In the genomic region with DNA sequence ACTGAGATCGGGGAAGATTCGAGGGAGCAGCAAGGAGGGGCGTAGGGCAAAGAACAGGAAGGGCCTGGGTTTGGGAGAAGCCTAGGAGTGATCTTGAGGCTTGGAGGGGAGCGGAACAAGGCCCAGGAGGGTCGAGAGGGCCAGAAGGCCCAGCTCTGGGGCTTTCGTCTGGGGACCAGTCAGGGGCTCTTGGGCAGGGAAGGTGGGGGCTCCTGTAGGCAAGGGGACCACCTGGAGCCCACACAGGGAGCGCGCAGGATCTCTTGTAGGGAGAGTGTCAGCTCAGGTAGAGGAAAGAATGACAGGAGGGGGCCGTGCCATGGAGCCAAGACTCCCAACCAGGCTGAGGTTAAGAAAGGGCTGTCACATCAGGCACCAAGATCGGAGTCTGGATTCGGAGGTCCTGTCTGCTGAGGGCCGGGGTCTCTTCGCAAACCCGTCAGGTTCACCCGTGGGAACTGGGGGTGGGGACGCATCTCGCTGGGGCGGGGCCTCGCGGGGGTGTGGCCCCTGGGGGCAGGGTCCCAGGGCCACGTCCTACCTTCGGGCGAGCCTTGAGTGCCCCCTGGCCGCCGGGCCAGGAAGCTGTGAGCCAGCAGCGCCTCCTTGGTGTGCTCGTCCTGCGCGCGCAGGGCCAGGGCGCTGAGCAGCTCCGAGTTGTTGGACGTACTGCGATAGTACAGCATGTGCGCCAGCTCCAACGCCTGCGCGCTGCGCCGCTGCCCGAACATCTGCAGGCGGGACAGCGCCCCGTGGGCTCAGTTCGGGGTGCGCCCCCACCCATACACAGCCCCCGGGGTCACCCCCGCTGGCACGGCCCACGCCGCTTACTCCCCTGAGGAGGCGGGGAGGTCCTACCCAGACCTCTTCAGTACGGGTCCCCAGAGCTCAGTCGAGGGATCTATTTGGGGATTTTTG, we compare ENCODE assay signal across 8 cellular contexts. TPM values are rescaled to one million over a fixed set of nuclear protein-coding genes. Genes with fewer than 3 reads are reported as not detected.
DNase-seq lines count a peak whose midpoint lies in the region; ATAC-seq and TF ChIP-seq lines count a peak whose summit lies in the region.

No MANE protein-coding gene starts in this region.

- peaks cover 43% of the 10 kb centered on the region for H3K4me1 Mint-ChIP-seq in nephron

- peak; percentile 30 for ATAC-seq in GM21447 (IDR thresholded peaks at IDR 0.05; ENCODE audit: unreplicated experiment)

- peak overlapping the region; percentile 85 for H3K4me3 ChIP-seq in Jurkat, Clone E6-1 (ENCODE audit: low read length)

- peak overlapping the region; percentile 90 to 97 (median 95) for H3K27ac Mint-ChIP-seq in nephron

- no peaks in the 10 kb centered on the region for H3K27me3 Mint-ChIP-seq in nephron (ENCODE audit: low read depth)

- peak; percentile 93 for DNase-seq in D341Med (ENCODE audit: low spot score)
- DNase-seq in Jurkat, Clone E6-1 (ENCODE audit: low read depth, low spot score) = peak; percentile 91
- peak; percentile 83 to 89 for DNase-seq in activated T-helper 1 cell treated with anti-CD3 and anti-CD28 coated beads, Interleukin-2, amount 50 U/mL, for 16 hours (ENCODE audit: low read depth in 1 of 2, low spot score in 1 of 2)
- peak; percentile 86 for DNase-seq in fibroblast of peridontal ligament (ENCODE audit: extremely low read depth)
- peak; percentile 92 for DNase-seq in stimulated activated naive CD4-positive, alpha-beta T cell treated with Interleukin-2 at 50 U/mL for 16 hours (lab: John Stamatoyannopoulos, UW)

- H3K36me3 Mint-ChIP-seq in nephron (ENCODE audit: low read depth) = peaks cover 13% of the 10 kb centered on the region

- H3K9me3 Mint-ChIP-seq in nephron = no peaks in the 10 kb centered on the region

- TF ChIP-seq CTCF in nephron (IDR thresholded peaks at IDR 0.05; ENCODE audit: unreplicated experiment in 3 of 3) = peak; percentile 79 to 89 (median 88)

- peak overlapping the region; percentile 86 to 89 (median 88) for H3K4me3 Mint-ChIP-seq in nephron

TF ChIP-seq in PFSK-1, 5 proteins besides CTCF, POLR2A, EP300 and RAD21:
- no peak for TF ChIP-seq SIN3A (IDR thresholded peaks at IDR 0.05; ENCODE audit: borderline replicate concordance, insufficient read depth, low read length)
- TF ChIP-seq FOXP2 (optimal IDR thresholded peaks at IDR 0.05; ENCODE audit: borderline replicate concordance, extremely low read depth, extremely low read length, insufficient read depth) = peak; percentile 78

RNA-seq across cellular contexts. Expression of gene EMP3, which starts 8.4 kb away (rescaled TPM):
- polyA plus RNA-seq in Jurkat, Clone E6-1 (2012; ENCODE audit: insufficient read depth, insufficient read length) = 318 TPM
- 142 TPM for polyA plus RNA-seq in PFSK-1 (2012; ENCODE audit: insufficient read length, low read depth)

RNA-seq across cellular contexts. Expression of gene TMEM143, which starts 30.0 kb away (rescaled TPM):
- 23.6 TPM for polyA plus RNA-seq in Jurkat, Clone E6-1 (2012; ENCODE audit: insufficient read depth, insufficient read length)
- polyA plus RNA-seq in PFSK-1 (2012; ENCODE audit: insufficient read length, low read depth) = 5.7 TPM

RNA-seq across cellular contexts. Expression of gene SYNGR4, which starts 30.4 kb away (rescaled TPM):
- polyA plus RNA-seq in Jurkat, Clone E6-1 (2012; ENCODE audit: insufficient read depth, insufficient read length) = 1.2 TPM
- polyA plus RNA-seq in PFSK-1 (2012; ENCODE audit: insufficient read length, low read depth) = not detected

RNA-seq across cellular contexts. Expression of gene KDELR1, which starts 57.6 kb away (rescaled TPM):
- polyA plus RNA-seq in Jurkat, Clone E6-1 (2012; ENCODE audit: insufficient read depth, insufficient read length) = 72.4 TPM
- polyA plus RNA-seq in PFSK-1 (2012; ENCODE audit: insufficient read length, low read depth) = 169 TPM

RNA-seq across cellular contexts. Expression of gene GRIN2D, which starts 59.7 kb away (rescaled TPM):
- polyA plus RNA-seq in Jurkat, Clone E6-1 (2012; ENCODE audit: insufficient read depth, insufficient read length) = 0.50 TPM
- polyA plus RNA-seq in PFSK-1 (2012; ENCODE audit: insufficient read length, low read depth) = 4.4 TPM

Comparison
In these comparisons a context has a peak if more than half of its experiments do, and no peak if none do; other contexts are left out.
1. Peak in every context shown above with its lines: DNase-seq, ATAC-seq and H3K4me3 ChIP-seq.